Comparison of ENCODE assay signal across 12 cellular contexts in the genomic region with DNA sequence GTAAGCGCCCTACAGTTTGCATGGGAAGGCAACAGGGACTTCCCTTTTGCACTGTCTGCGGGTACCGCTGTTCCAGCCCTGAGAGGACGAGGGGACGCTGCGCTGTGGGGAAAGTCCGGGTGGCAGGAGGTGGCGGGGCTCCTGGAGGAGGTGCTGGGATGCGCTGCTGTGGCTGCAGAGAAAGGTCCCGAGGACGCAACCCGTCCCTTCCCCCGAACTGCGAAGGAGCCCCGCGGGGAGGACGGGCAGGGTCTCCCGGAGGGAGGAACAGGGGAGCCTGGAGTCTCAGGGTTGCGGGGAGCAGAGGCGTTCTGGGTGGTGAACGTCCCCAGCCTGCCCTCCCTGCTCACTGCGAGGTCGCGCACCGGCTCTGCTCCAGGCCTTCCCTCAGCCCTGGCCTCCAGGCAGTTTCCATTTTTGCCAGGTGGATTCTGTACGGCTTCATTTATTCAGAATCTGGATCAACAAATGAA.
A peak's percentile ranks its signal among the peaks of the same experiment; 100 is the strongest.
DNase-seq lines count a peak whose midpoint lies in the region; ATAC-seq, FAIRE-seq and TF ChIP-seq lines count a peak whose summit lies in the region.
"Had no signal": no experiment of that assay in that cellular context is flagged by ENCODE, and none has a peak within 500 bp of the region (broad histone marks: within the 10 kb centered on the region; RNA-seq: fewer than 3 reads in every experiment).

No MANE protein-coding gene starts in this region.

- BruUV-seq in HepG2 (replicated peaks; lab: Mats Ljungman, UMichigan): no TSS peak

- no peaks in the 10 kb centered on the region for H3K36me3 Mint-ChIP-seq in endodermal cell (ENCODE audit: low read depth)

- no peak for TF ChIP-seq POLR2A in HepG2 (IDR thresholded peaks at IDR 0.05; ENCODE audit: insufficient read depth in 1 of 2, low read depth in 2 of 2, low read length in 2 of 2)

- H2AFZ ChIP-seq in HepG2 (ENCODE audit: low read length): no peak overlapping the region

- H3K4me3 Mint-ChIP-seq in endodermal cell: peak overlapping the region; percentile 57

- peak; percentile 76 for ATAC-seq in HG02870 (IDR thresholded peaks at IDR 0.05; ENCODE audit: unreplicated experiment)
- ATAC-seq in HepG2: no peak
- no peak for ATAC-seq in HG03378 (IDR thresholded peaks at IDR 0.05; ENCODE audit: unreplicated experiment)
- ATAC-seq in HG03442 (IDR thresholded peaks at IDR 0.05; ENCODE audit: unreplicated experiment): no peak

- DNase-seq in endodermal cell (peak; percentile 59), HepG2 (ENCODE audit: low spot score) (no peak), NCI-H345 (lab: John Stamatoyannopoulos, UW) (no peak), activated gamma-delta T cell (lab: John Stamatoyannopoulos, UW) (no peak)
- DNase-seq: activated CD4-positive, alpha-beta T cell treated with anti-CD3 and anti-CD28 coated beads, Interleukin-2, amount 50 U/mL, for 1 hour; NCI-H748 treated with DMSO at 0.1 percent for 48 hours; stimulated activated CD4-positive, alpha-beta T cell treated with anti-CD3 and anti-CD28 coated beads, Interleukin-15, amount 100 ng/mL, for 24 hours; stimulated activated naive CD4-positive, alpha-beta T cell had no signal

- no peaks in the 10 kb centered on the region for H4K20me1 ChIP-seq in HepG2 (ENCODE audit: insufficient read depth, low read length)

- WGBS in endodermal cell (ENCODE audit: insufficient coverage in 1 of 2, insufficient read length in 1 of 2), 2 experiments: 62 to 73% methylated on average over 3 to 26 of the region's 26 CpGs
- WGBS in HepG2 (ENCODE audit: low lambda C conversion rate): 92% methylated on average over 25 of the region's 26 CpGs

- POLR2A ChIA-PET in HepG2 (lab: Yijun Ruan, JAX): no interaction called here

- H3K9me3 Mint-ChIP-seq in endodermal cell: no peaks in the 10 kb centered on the region

- CTCF ChIA-PET in HepG2 (lab: Yijun Ruan, JAX; ENCODE audit: low intra/inter-chr PET ratio, low total read pairs): no interaction called here

- no peak for TF ChIP-seq RAD21 in HepG2 (CRISPR knock-in tag; IDR thresholded peaks at IDR 0.05)

- H3K4me3 ChIP-seq in endodermal cell (ENCODE audit: low read length) (no peak overlapping the region), HepG2 (replicated peaks in 1 of 3; ENCODE audit: insufficient read depth in 1 of 3, low read depth in 2 of 3, low read length in 3 of 3) (no peak overlapping the region), subcutaneous abdominal adipose tissue (ENCODE audit: low read depth in 1 of 5, low read length in 5 of 5) (peak overlapping the region; percentile 34 to 52 (median 42))

- peaks cover 15% of the 10 kb centered on the region for H3K27me3 Mint-ChIP-seq in endodermal cell (ENCODE audit: insufficient read depth)

- TF ChIP-seq EP300 in HepG2 (IDR thresholded peaks at IDR 0.05; ENCODE audit: low read depth in 2 of 2, low read length in 2 of 2) (no peak), HepG2 (CRISPR knock-in tag; IDR thresholded peaks at IDR 0.05; ENCODE audit: borderline replicate concordance) (no peak)

- no peak overlapping the region; the same call in 1 of the 2 replicates for H3K4me2 ChIP-seq in HepG2 (ENCODE audit: low read depth, low read length)

- H3K79me2 ChIP-seq in HepG2 (ENCODE audit: insufficient read depth, low read length): no peaks in the 10 kb centered on the region

- peaks cover 15% of the 10 kb centered on the region for H3K4me1 Mint-ChIP-seq in endodermal cell

- no peaks in the 10 kb centered on the region for H3K36me3 ChIP-seq in endodermal cell (ENCODE audit: control insufficient read depth, insufficient read depth, low read length)
- no peaks in the 10 kb centered on the region for H3K36me3 ChIP-seq in HepG2 (replicated peaks in 1 of 2; ENCODE audit: control insufficient read depth in 1 of 2, insufficient read depth in 2 of 2, low read length in 2 of 2)
- no peaks in the 10 kb centered on the region for H3K36me3 ChIP-seq in subcutaneous abdominal adipose tissue (ENCODE audit: control insufficient read depth in 5 of 5, insufficient read depth in 5 of 5, low read length in 5 of 5)

- intact Hi-C loops in HepG2 (cut with micrococcal nuclease; ENCODE audit: unreplicated experiment): no loop called here

- no peaks in the 10 kb centered on the region for H3K9me3 ChIP-seq in endodermal cell (ENCODE audit: control insufficient read depth, low read length)
- no peaks in the 10 kb centered on the region for H3K9me3 ChIP-seq in HepG2 (ENCODE audit: low read length)
- no peaks in the 10 kb centered on the region for H3K9me3 ChIP-seq in subcutaneous abdominal adipose tissue (ENCODE audit: control insufficient read depth in 5 of 5, low read length in 5 of 5)

- H3K9ac ChIP-seq in endodermal cell (ENCODE audit: extremely low read depth, low read length, poor library complexity, severe bottlenecking) (no peak overlapping the region), HepG2 (ENCODE audit: insufficient read depth, low read depth, low read length) (no peak overlapping the region), subcutaneous abdominal adipose tissue (ENCODE audit: low read length in 5 of 5) (peak overlapping the region in 3 of 5 donors; percentile 29 to 80 (median 74))

- TF ChIP-seq CTCF in endodermal cell (conservative IDR thresholded peaks at IDR 0.05) (no peak), HepG2 (CRISPR knock-in tag; IDR thresholded peaks at IDR 0.05) (no peak)

- no peak overlapping the region for H3K27ac Mint-ChIP-seq in endodermal cell

- H3K4me1 ChIP-seq in endodermal cell (ENCODE audit: control insufficient read depth, insufficient read depth, low read length) (no peaks in the 10 kb centered on the region), HepG2 (ENCODE audit: insufficient read depth, low read length) (peaks cover 9% of the 10 kb centered on the region; the same call in 1 of the 2 replicates), subcutaneous abdominal adipose tissue (ENCODE audit: control insufficient read depth in 5 of 5, insufficient read depth in 5 of 5, low read length in 5 of 5) (peaks cover 0 to 23% (median 21%) of the 10 kb centered on the region in 5 donors)

- H3K27me3 ChIP-seq in endodermal cell (ENCODE audit: control insufficient read depth, insufficient read depth, low read length, poor library complexity, severe bottlenecking) (peaks cover 16% of the 10 kb centered on the region), HepG2 (ENCODE audit: control insufficient read depth in 1 of 2, insufficient read depth in 2 of 2, low read length in 2 of 2) (no peaks in the 10 kb centered on the region), subcutaneous abdominal adipose tissue (ENCODE audit: control insufficient read depth in 5 of 5, insufficient read depth in 4 of 5, low read length in 5 of 5) (peaks cover 0 to 4% (median 0%) of the 10 kb centered on the region in 5 donors)

- in situ Hi-C loops in HepG2 (cut with HindIII; ENCODE audit: extremely low pct_ligation_motif_present, low pct_unique_long_range_greater_than_20kb): no loop called here

- no peak overlapping the region for H3K27ac ChIP-seq in endodermal cell (ENCODE audit: low read depth, low read length)
- H3K27ac ChIP-seq in HepG2 (ENCODE audit: extremely low read length, insufficient read depth, low read length): no peak overlapping the region
- peak overlapping the region; percentile 69 for H3K27ac ChIP-seq in subcutaneous abdominal adipose tissue (ENCODE audit: low read depth, low read length)

- FAIRE-seq in HepG2 (lab: Jason Lieb, UNC): no peak

TF ChIP-seq in HepG2, 621 proteins besides CTCF, POLR2A, EP300 and RAD21 (continues in another document):
- no peak for TF ChIP-seq TCF7 (IDR thresholded peaks at IDR 0.05; ENCODE audit: low read depth)
- TF ChIP-seq, protein P1, sequence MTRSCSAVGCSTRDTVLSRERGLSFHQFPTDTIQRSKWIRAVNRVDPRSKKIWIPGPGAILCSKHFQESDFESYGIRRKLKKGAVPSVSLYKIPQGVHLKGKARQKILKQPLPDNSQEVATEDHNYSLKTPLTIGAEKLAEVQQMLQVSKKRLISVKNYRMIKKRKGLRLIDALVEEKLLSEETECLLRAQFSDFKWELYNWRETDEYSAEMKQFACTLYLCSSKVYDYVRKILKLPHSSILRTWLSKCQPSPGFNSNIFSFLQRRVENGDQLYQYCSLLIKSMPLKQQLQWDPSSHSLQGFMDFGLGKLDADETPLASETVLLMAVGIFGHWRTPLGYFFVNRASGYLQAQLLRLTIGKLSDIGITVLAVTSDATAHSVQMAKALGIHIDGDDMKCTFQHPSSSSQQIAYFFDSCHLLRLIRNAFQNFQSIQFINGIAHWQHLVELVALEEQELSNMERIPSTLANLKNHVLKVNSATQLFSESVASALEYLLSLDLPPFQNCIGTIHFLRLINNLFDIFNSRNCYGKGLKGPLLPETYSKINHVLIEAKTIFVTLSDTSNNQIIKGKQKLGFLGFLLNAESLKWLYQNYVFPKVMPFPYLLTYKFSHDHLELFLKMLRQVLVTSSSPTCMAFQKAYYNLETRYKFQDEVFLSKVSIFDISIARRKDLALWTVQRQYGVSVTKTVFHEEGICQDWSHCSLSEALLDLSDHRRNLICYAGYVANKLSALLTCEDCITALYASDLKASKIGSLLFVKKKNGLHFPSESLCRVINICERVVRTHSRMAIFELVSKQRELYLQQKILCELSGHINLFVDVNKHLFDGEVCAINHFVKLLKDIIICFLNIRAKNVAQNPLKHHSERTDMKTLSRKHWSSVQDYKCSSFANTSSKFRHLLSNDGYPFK (CRISPR knock-in tag; IDR thresholded peaks at IDR 0.05; ENCODE audit: borderline replicate concordance): no peak
- no peak for TF ChIP-seq ZNF850 (CRISPR knock-in tag; conservative IDR thresholded peaks at IDR 0.05)

Comparison
In these comparisons a context has a peak if more than half of its experiments do, and no peak if none do; other contexts are left out.
1. H3K4me3 ChIP-seq: peak in subcutaneous abdominal adipose tissue (5 of 5); none in endodermal cell (single experiment) and HepG2 (0 of 3).
2. H3K9ac ChIP-seq: peak in subcutaneous abdominal adipose tissue (3 of 5); none in endodermal cell (single experiment) and HepG2 (single experiment).